In genomic region chr2:126835261-126835660, GRCh38 we compare ENCODE assay signal across 37 cellular contexts.
"Had no signal": no experiment of that assay in that cellular context is flagged by ENCODE, and none has a peak within 500 bp of the region (broad histone marks: within the 10 kb centered on the region; RNA-seq: fewer than 3 reads in every experiment).

No MANE protein-coding gene starts in this region.

- H3K36me3 Mint-ChIP-seq: activated CD8-positive, alpha-beta memory T cell treated with anti-CD3 and anti-CD28 coated beads, Interleukin-2, amount 10 ng/mL, durations not matched to agents 7 days and 5 days; activated naive CD4-positive, alpha-beta T cell treated with anti-CD3 and anti-CD28 coated beads, Interleukin-2, amount 10 ng/mL, durations not matched to agents 7 days and 5 days; activated naive CD4-positive, alpha-beta T cell treated with anti-CD3 and anti-CD28 coated beads, Interleukin-2, amount 50 U/mL, for 24 hours; activated naive CD8-positive, alpha-beta T cell; activated naive CD8-positive, alpha-beta T cell treated with anti-CD3 and anti-CD28 coated beads, Interleukin-2, amount 10 ng/mL, durations not matched to agents 7 days and 5 days; brain; WTC11 had no signal

- H3K27ac ChIP-seq: ascending aorta, cardiac muscle cell, WERI-Rb-1 had no signal

- H3K4me3 Mint-ChIP-seq: activated CD4-positive, alpha-beta memory T cell treated with anti-CD3 and anti-CD28 coated beads, Interleukin-2, amount 10 ng/mL, durations not matched to agents 7 days and 5 days; activated CD4-positive, alpha-beta T cell treated with anti-CD3 and anti-CD28 coated beads for 36 hours; activated CD4-positive, alpha-beta T cell treated with anti-CD3 and anti-CD28 coated beads, Interleukin-2, amount 10 ng/mL, durations not matched to agents 7 days and 5 days; activated CD8-positive, alpha-beta memory T cell treated with anti-CD3 and anti-CD28 coated beads, Interleukin-2, amount 10 ng/mL, durations not matched to agents 7 days and 5 days; activated CD8-positive, alpha-beta T cell treated with anti-CD3 and anti-CD28 coated beads, Interleukin-2, amount 10 ng/mL, durations not matched to agents 7 days and 5 days; activated naive CD4-positive, alpha-beta T cell treated with anti-CD3 and anti-CD28 coated beads, Interleukin-2, amount 10 ng/mL, durations not matched to agents 7 days and 5 days; activated naive CD4-positive, alpha-beta T cell treated with anti-CD3 and anti-CD28 coated beads, Interleukin-2, amount 50 U/mL, for 24 hours; activated naive CD8-positive, alpha-beta T cell; activated naive CD8-positive, alpha-beta T cell treated with anti-CD3 and anti-CD28 coated beads, Interleukin-2, amount 10 ng/mL, durations not matched to agents 7 days and 5 days; activated naive CD8-positive, alpha-beta T cell treated with anti-CD3 and anti-CD28 coated beads, Interleukin-2, amount 50 U/mL, for 24 hours; activated T-cell treated with anti-CD3 and anti-CD28 coated beads, Interleukin-2, amount 50 U/mL, for 24 hours; brain; T-helper 1 cell treated with Interleukin-12 subunit alpha and Interleukin-12 subunit beta and Interleukin-4 antibody, amounts not matched to agents 30 μg/mL and 1 μg/mL, for 36 hours; T-helper 2 cell treated with Interferon-gamma antibody and Interleukin-4, amounts not matched to agents 5 μg/mL and 100 μg/mL, for 36 hours; WTC11 had no signal

- H3K4me1 Mint-ChIP-seq: activated CD4-positive, alpha-beta memory T cell treated with anti-CD3 and anti-CD28 coated beads, Interleukin-2, amount 10 ng/mL, durations not matched to agents 7 days and 5 days; activated CD4-positive, alpha-beta T cell treated with anti-CD3 and anti-CD28 coated beads for 36 hours; activated CD4-positive, alpha-beta T cell treated with anti-CD3 and anti-CD28 coated beads, Interleukin-2, amount 10 ng/mL, durations not matched to agents 7 days and 5 days; activated CD8-positive, alpha-beta memory T cell treated with anti-CD3 and anti-CD28 coated beads, Interleukin-2, amount 10 ng/mL, durations not matched to agents 7 days and 5 days; activated naive CD4-positive, alpha-beta T cell treated with anti-CD3 and anti-CD28 coated beads, Interleukin-2, amount 10 ng/mL, durations not matched to agents 7 days and 5 days; activated naive CD4-positive, alpha-beta T cell treated with anti-CD3 and anti-CD28 coated beads, Interleukin-2, amount 50 U/mL, for 24 hours; activated naive CD8-positive, alpha-beta T cell treated with anti-CD3 and anti-CD28 coated beads, Interleukin-2, amount 10 ng/mL, durations not matched to agents 7 days and 5 days; activated naive CD8-positive, alpha-beta T cell treated with anti-CD3 and anti-CD28 coated beads, Interleukin-2, amount 50 U/mL, for 24 hours had no signal

- H3K9me3 ChIP-seq: ascending aorta had no signal

- H3K27ac Mint-ChIP-seq: activated CD4-positive, alpha-beta memory T cell treated with anti-CD3 and anti-CD28 coated beads, Interleukin-2, amount 10 ng/mL, durations not matched to agents 7 days and 5 days; activated CD4-positive, alpha-beta T cell treated with anti-CD3 and anti-CD28 coated beads for 36 hours; activated CD4-positive, alpha-beta T cell treated with anti-CD3 and anti-CD28 coated beads, Interleukin-2, amount 10 ng/mL, durations not matched to agents 7 days and 5 days; activated CD8-positive, alpha-beta memory T cell treated with anti-CD3 and anti-CD28 coated beads, Interleukin-2, amount 10 ng/mL, durations not matched to agents 7 days and 5 days; activated CD8-positive, alpha-beta T cell treated with anti-CD3 and anti-CD28 coated beads, Interleukin-2, amount 10 ng/mL, durations not matched to agents 7 days and 5 days; activated naive CD4-positive, alpha-beta T cell treated with anti-CD3 and anti-CD28 coated beads, Interleukin-2, amount 10 ng/mL, durations not matched to agents 7 days and 5 days; activated naive CD4-positive, alpha-beta T cell treated with anti-CD3 and anti-CD28 coated beads, Interleukin-2, amount 50 U/mL, for 24 hours; activated naive CD8-positive, alpha-beta T cell; activated naive CD8-positive, alpha-beta T cell treated with anti-CD3 and anti-CD28 coated beads, Interleukin-2, amount 10 ng/mL, durations not matched to agents 7 days and 5 days; activated naive CD8-positive, alpha-beta T cell treated with anti-CD3 and anti-CD28 coated beads, Interleukin-2, amount 50 U/mL, for 24 hours; activated T-cell treated with anti-CD3 and anti-CD28 coated beads, Interleukin-2, amount 50 U/mL, for 24 hours; activated T-helper 2 cell treated with anti-CD3 and anti-CD28 coated beads, Interferon-gamma antibody, Interleukin-2, Interleukin-4, amounts not matched to agents 10 μg/mL and 5 μg/mL and 100 μg/mL, durations not matched to agents 14 hours and 24 hours and 36 hours; brain; T-helper 1 cell treated with Interleukin-12 subunit alpha and Interleukin-12 subunit beta and Interleukin-4 antibody, amounts not matched to agents 30 μg/mL and 1 μg/mL, for 36 hours; T-helper 2 cell treated with Interferon-gamma antibody and Interleukin-4, amounts not matched to agents 5 μg/mL and 100 μg/mL, for 36 hours; WTC11 had no signal

- H3K27me3 ChIP-seq: ascending aorta, cardiac muscle cell had no signal

- H3K4me1 ChIP-seq: ascending aorta had no signal

- ATAC-seq: activated CD4-positive, alpha-beta T cell treated with anti-CD3 and anti-CD28 coated beads for 36 hours; activated CD4-positive, CD25-positive, alpha-beta regulatory T cell treated with anti-CD3 and anti-CD28 coated beads, Interleukin-2, amount 50 U/mL, for 24 hours; activated CD8-positive, alpha-beta memory T cell treated with anti-CD3 and anti-CD28 coated beads, Interleukin-2, amount 10 ng/mL, durations not matched to agents 7 days and 5 days; activated CD8-positive, alpha-beta T cell treated with anti-CD3 and anti-CD28 coated beads, Interleukin-2, amount 10 ng/mL, durations not matched to agents 7 days and 5 days; activated naive CD8-positive, alpha-beta T cell treated with anti-CD3 and anti-CD28 coated beads, Interleukin-2, amount 50 U/mL, for 24 hours; WTC11 had no signal

- H3K36me3 ChIP-seq: ascending aorta, cardiac muscle cell, WERI-Rb-1 had no signal

- DNase-seq: activated CD4-positive, alpha-beta memory T cell treated with anti-CD3 and anti-CD28 coated beads, Interleukin-2, amount 10 ng/mL, durations not matched to agents 7 days and 5 days; activated CD4-positive, alpha-beta T cell treated with anti-CD3 and anti-CD28 coated beads for 1 hour; activated CD4-positive, alpha-beta T cell treated with anti-CD3 and anti-CD28 coated beads for 36 hours; activated CD4-positive, alpha-beta T cell treated with anti-CD3 and anti-CD28 coated beads for 48 hours; activated CD4-positive, alpha-beta T cell treated with anti-CD3 and anti-CD28 coated beads, Interleukin-2, amount 10 ng/mL, durations not matched to agents 7 days and 5 days; activated CD4-positive, alpha-beta T cell treated with anti-CD3 and anti-CD28 coated beads, Interleukin-2, amount 50 U/mL, for 48 hours; activated CD4-positive, CD25-positive, alpha-beta regulatory T cell; activated CD8-positive, alpha-beta memory T cell treated with anti-CD3 and anti-CD28 coated beads for 24 hours; activated CD8-positive, alpha-beta memory T cell treated with anti-CD3 and anti-CD28 coated beads, Interleukin-2, amount 10 ng/mL, durations not matched to agents 7 days and 5 days; activated CD8-positive, alpha-beta memory T cell treated with anti-CD3 and anti-CD28 coated beads, Interleukin-2, amount 50 U/mL, for 48 hours; activated CD8-positive, alpha-beta T cell treated with anti-CD3 and anti-CD28 coated beads, Interleukin-2, amount 10 ng/mL, durations not matched to agents 7 days and 5 days; activated effector memory CD4-positive, alpha-beta T cell treated with Interleukin-2 at 50 U/mL for 16 hours; activated gamma-delta T cell; activated naive CD4-positive, alpha-beta T cell treated with anti-CD3 and anti-CD28 coated beads, Interleukin-2, amount 10 ng/mL, durations not matched to agents 7 days and 5 days; activated naive CD4-positive, alpha-beta T cell treated with Interleukin-2 at 50 U/mL for 16 hours; activated naive CD8-positive, alpha-beta T cell treated with anti-CD3 and anti-CD28 coated beads, Interleukin-2, amount 10 ng/mL, durations not matched to agents 7 days and 5 days; activated naive CD8-positive, alpha-beta T cell treated with anti-CD3 and anti-CD28 coated beads, Interleukin-2, amount 50 U/mL, for 24 hours; activated T-cell treated with anti-CD3 and anti-CD28 coated beads, Interleukin-2, amount 50 U/mL, for 24 hours; activated T-cell treated with anti-CD3 and anti-CD28 coated beads, Interleukin-2, amount 50 U/mL, for 48 hours; amygdala; anterior cingulate cortex; central memory CD4-positive, alpha-beta T cell; SW 1271; T-helper 1 cell; T-helper 2 cell; T-helper 9 cell; WERI-Rb-1 had no signal

- H3K4me3 ChIP-seq: ascending aorta, cardiac muscle cell had no signal

- H3K27me3 Mint-ChIP-seq: activated CD4-positive, alpha-beta T cell treated with anti-CD3 and anti-CD28 coated beads, Interleukin-2, amount 10 ng/mL, durations not matched to agents 7 days and 5 days; activated CD8-positive, alpha-beta memory T cell treated with anti-CD3 and anti-CD28 coated beads, Interleukin-2, amount 10 ng/mL, durations not matched to agents 7 days and 5 days; brain had no signal

- H3K9me3 Mint-ChIP-seq: activated CD4-positive, alpha-beta memory T cell treated with anti-CD3 and anti-CD28 coated beads, Interleukin-2, amount 10 ng/mL, durations not matched to agents 7 days and 5 days; activated CD4-positive, alpha-beta T cell treated with anti-CD3 and anti-CD28 coated beads, Interleukin-2, amount 10 ng/mL, durations not matched to agents 7 days and 5 days; activated naive CD4-positive, alpha-beta T cell treated with anti-CD3 and anti-CD28 coated beads, Interleukin-2, amount 10 ng/mL, durations not matched to agents 7 days and 5 days; activated naive CD4-positive, alpha-beta T cell treated with anti-CD3 and anti-CD28 coated beads, Interleukin-2, amount 50 U/mL, for 24 hours; activated naive CD8-positive, alpha-beta T cell treated with anti-CD3 and anti-CD28 coated beads, Interleukin-2, amount 10 ng/mL, durations not matched to agents 7 days and 5 days; activated naive CD8-positive, alpha-beta T cell treated with anti-CD3 and anti-CD28 coated beads, Interleukin-2, amount 50 U/mL, for 24 hours; activated T-cell treated with anti-CD3 and anti-CD28 coated beads, Interleukin-2, amount 50 U/mL, for 24 hours; activated T-helper 2 cell treated with anti-CD3 and anti-CD28 coated beads, Interferon-gamma antibody, Interleukin-2, Interleukin-4, amounts not matched to agents 10 μg/mL and 5 μg/mL and 100 μg/mL, durations not matched to agents 14 hours and 24 hours and 36 hours; brain; T-helper 1 cell treated with Interleukin-12 subunit alpha and Interleukin-12 subunit beta and Interleukin-4 antibody, amounts not matched to agents 30 μg/mL and 1 μg/mL, for 36 hours; T-helper 2 cell treated with Interferon-gamma antibody and Interleukin-4, amounts not matched to agents 5 μg/mL and 100 μg/mL, for 36 hours; WTC11 had no signal
